19 cellular contexts compared by ENCODE assay signal in genomic region chr10:42865716-42866114, GRCh38.
"Had no signal": no experiment of that assay in that cellular context is flagged by ENCODE, and none has a peak within 500 bp of the region (broad histone marks: within the 10 kb centered on the region; RNA-seq: fewer than 3 reads in every experiment).

No MANE protein-coding gene starts in this region.

- H3K4me3 ChIP-seq: hepatocyte, neural progenitor cell, ovary had no signal

- H3K27ac ChIP-seq: epithelial cell of prostate, esophagus squamous epithelium, foreskin keratinocyte, hepatocyte, lower lobe of right lung, neural progenitor cell, ovary, sigmoid colon, skin epidermis had no signal

- FAIRE-seq: colon had no signal

- H3K79me2 ChIP-seq: hepatocyte had no signal

- DNase-seq: cerebellar nuclear complex; effector memory CD8-positive, alpha-beta T cell; esophagus squamous epithelium; lower lobe of right lung; midbrain; ovary; sigmoid colon; stimulated activated CD4-positive, alpha-beta T cell treated with anti-CD3 and anti-CD28 coated beads, Interleukin-4, amount 100 ng/mL, for 4 hours; stimulated activated naive B cell treated with anti-CD40 and anti-IgM and Interleukin-4, amounts not matched to agents 10 μg/mL and 1 μg/mL and 100 μg/mL, for 72 hours had no signal

- H3K36me3 ChIP-seq: esophagus squamous epithelium, lower lobe of right lung, neural progenitor cell, ovary, sigmoid colon had no signal

- H3K4me1 ChIP-seq: foreskin keratinocyte, neural progenitor cell had no signal

- H3K4me3 Mint-ChIP-seq: neural progenitor cell had no signal

- H3K27me3 ChIP-seq: ovary had no signal

- H3K9ac ChIP-seq: neural progenitor cell had no signal

- H3K36me3 Mint-ChIP-seq: natural killer cell treated with Interleukin-12 subunit alpha and Interleukin-12 subunit beta and Interleukin-15 and Interleukin-18, amount 100 ng/mL, for 72 hours; neural progenitor cell; stimulated activated naive B cell treated with anti-CD40 and anti-IgM and Interleukin-4, amounts not matched to agents 10 μg/mL and 1 μg/mL and 100 μg/mL, for 72 hours had no signal

- H2AFZ ChIP-seq: hepatocyte had no signal

- H3K9me3 Mint-ChIP-seq: dendritic cell treated with granulocyte-macrophage colony-stimulating factor and Interleukin-4, amounts not matched to agents 40 ng/mL and 50 ng/mL, for 4 days; effector memory CD8-positive, alpha-beta T cell; natural killer cell treated with Interleukin-12 subunit alpha and Interleukin-12 subunit beta and Interleukin-15 and Interleukin-18, amount 100 ng/mL, for 72 hours; stimulated activated naive B cell treated with anti-CD40 and anti-IgM and Interleukin-4, amounts not matched to agents 10 μg/mL and 1 μg/mL and 100 μg/mL, for 72 hours; stimulated activated naive CD8-positive, alpha-beta T cell treated with anti-CD3 and anti-CD28 coated beads, Interleukin-15, amount 100 ng/mL, for 72 hours had no signal

- H3K27ac Mint-ChIP-seq: dendritic cell treated with granulocyte-macrophage colony-stimulating factor and Interleukin-4, amounts not matched to agents 40 ng/mL and 50 ng/mL, for 4 days; effector memory CD8-positive, alpha-beta T cell; natural killer cell treated with Interleukin-12 subunit alpha and Interleukin-12 subunit beta and Interleukin-15 and Interleukin-18, amount 100 ng/mL, for 72 hours; neural progenitor cell; progenitor cell of endocrine pancreas; stimulated activated naive B cell treated with anti-CD40 and anti-IgM and Interleukin-4, amounts not matched to agents 10 μg/mL and 1 μg/mL and 100 μg/mL, for 72 hours; stimulated activated naive CD8-positive, alpha-beta T cell treated with anti-CD3 and anti-CD28 coated beads, Interleukin-15, amount 100 ng/mL, for 72 hours had no signal

- H3K9me3 ChIP-seq: esophagus squamous epithelium, lower lobe of right lung, ovary, sigmoid colon had no signal
